Comparison of ENCODE assay signal across 12 cellular contexts in the genomic region with DNA sequence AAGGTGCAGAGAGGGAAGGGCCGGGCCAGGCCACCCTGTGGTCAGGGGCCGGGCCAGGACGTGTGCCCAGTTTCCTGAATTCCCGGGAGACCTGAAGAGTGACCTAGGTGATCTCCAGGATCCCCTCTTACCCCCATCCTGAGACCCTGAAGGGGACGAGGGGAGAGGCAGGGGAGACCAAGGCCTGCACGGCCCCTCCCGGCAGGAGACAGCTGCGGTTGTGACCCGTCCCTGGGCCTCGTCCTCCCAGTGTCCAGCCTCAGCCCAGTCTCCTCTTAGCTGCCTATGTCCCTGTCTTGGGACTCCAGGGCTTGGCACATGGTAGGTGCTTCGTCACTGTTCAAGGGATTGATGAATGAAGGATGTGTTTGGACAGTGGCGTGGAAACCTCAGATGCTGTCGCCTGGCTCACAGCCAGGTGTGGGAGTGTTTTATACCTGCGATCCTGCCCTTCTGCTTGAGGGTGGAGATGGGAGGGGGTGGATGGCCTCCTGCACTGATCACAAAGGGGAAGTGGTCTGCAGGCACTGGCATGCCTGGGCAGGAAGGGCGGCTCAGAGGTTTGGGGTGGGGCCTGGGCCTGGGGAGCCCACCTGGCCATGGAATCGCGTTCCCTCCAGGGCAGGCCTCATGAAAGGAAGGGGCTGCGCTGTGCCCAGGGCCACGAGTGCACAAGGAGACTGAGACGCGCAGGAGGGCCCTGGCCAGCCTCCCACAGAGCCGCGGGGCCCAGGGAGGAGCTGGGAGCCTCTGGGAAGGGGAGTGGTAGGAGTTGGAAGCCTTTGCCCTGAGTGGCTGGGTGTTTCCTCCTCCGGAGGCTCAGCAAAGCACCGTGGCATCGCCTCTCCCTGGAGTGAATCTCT. TPM values are rescaled to one million over a fixed set of nuclear protein-coding genes. Genes with fewer than 3 reads are reported as not detected.
DNase-seq lines count a peak whose midpoint lies in the region; ATAC-seq, FAIRE-seq and TF ChIP-seq lines count a peak whose summit lies in the region.
"Had no signal": no experiment of that assay in that cellular context is flagged by ENCODE, and none has a peak within 500 bp of the region (broad histone marks: within the 10 kb centered on the region; RNA-seq: fewer than 3 reads in every experiment).

No MANE protein-coding gene starts in this region.

- 6% methylated on average over 18 of the region's 26 CpGs for WGBS in K562 (ENCODE audit: insufficient coverage, low coverage, missing lambda C conversion rate)

- POLR2A ChIA-PET in K562 (lab: Yijun Ruan, JAX): interaction anchor here (0.5 to 2.0 kb wide), 5 partner anchors 12 to 170 kb away, joined by 3 to 8 read pairs (median 4); no protein-coding TSS in a partner anchor

- FAIRE-seq in K562 (lab: Jason Lieb, UNC): no peak

- H3K4me1 ChIP-seq in K562 (replicated peaks in 1 of 2; ENCODE audit: control insufficient read depth in 2 of 2, insufficient read depth in 2 of 2, low read length in 2 of 2) (peaks cover 0 to 17% of the 10 kb centered on the region in 2 experiments; a peak in 2 of 5 replicates), osteoblast (ENCODE audit: insufficient read depth, low read length) (peaks cover 2% of the 10 kb centered on the region)

- H3K36me3 ChIP-seq in K562 (ENCODE audit: control insufficient read depth, insufficient read depth, low read length): no peaks in the 10 kb centered on the region
- peaks cover 5% of the 10 kb centered on the region for H3K36me3 ChIP-seq in osteoblast (ENCODE audit: insufficient read depth, low read length)

- TF ChIP-seq POLR2A in K562 (conservative IDR thresholded peaks at IDR 0.05): no peak

- peaks cover 20% of the 10 kb centered on the region for H4K20me1 ChIP-seq in K562 (replicated peaks; ENCODE audit: control insufficient read depth, insufficient read depth, low read length)
- peaks cover 22% of the 10 kb centered on the region for H4K20me1 ChIP-seq in osteoblast (ENCODE audit: insufficient read depth, low read length)

- no peaks in the 10 kb centered on the region for H3K79me2 ChIP-seq in K562 (ENCODE audit: control insufficient read depth, insufficient read depth, low read length)
- H3K79me2 ChIP-seq in osteoblast (ENCODE audit: insufficient read depth, low read length): peaks cover 14% of the 10 kb centered on the region

- intact Hi-C loops in K562 (cut with micrococcal nuclease): no loop called here

- H3K9me1 ChIP-seq in K562 (ENCODE audit: control insufficient read depth, insufficient read depth, low read length): no peaks in the 10 kb centered on the region

- H3K4me2 ChIP-seq in K562 (ENCODE audit: insufficient read depth, low read length) (no peak overlapping the region), osteoblast (ENCODE audit: insufficient read depth, low read length) (no peak overlapping the region)

- H3K9ac ChIP-seq in K562 (ENCODE audit: insufficient read depth in 1 of 2, low read depth in 2 of 2, low read length in 2 of 2): peak overlapping the region in 1 of 2 experiments; percentile 14; a peak in 1 of 4 replicates

- TF ChIP-seq EP300 in K562 (IDR thresholded peaks at IDR 0.05; ENCODE audit: low read length): no peak

- in situ Hi-C loops in K562 (cut with MboI): no loop called here

- peaks cover 18 to 73% of the 10 kb centered on the region in 2 experiments; a peak in 4 of 5 replicates for H3K27me3 ChIP-seq in K562 (ENCODE audit: control insufficient read depth in 2 of 2, insufficient read depth in 2 of 2, low read length in 2 of 2)
- H3K27me3 ChIP-seq in osteoblast (ENCODE audit: insufficient read depth, low read length): no peaks in the 10 kb centered on the region

- CTCF ChIA-PET in K562 (lab: Yijun Ruan, JAX; ENCODE audit: low intra/inter-chr PET ratio): no interaction called here

- H3K9me3 ChIP-seq in K562 (replicated peaks; ENCODE audit: control insufficient read depth, insufficient read depth, low read depth, low read length) (no peaks in the 10 kb centered on the region), osteoblast (ENCODE audit: low read depth, low read length) (no peaks in the 10 kb centered on the region)

- H3K4me3 ChIP-seq in K562: no peak overlapping the region
- H3K4me3 ChIP-seq in osteoblast (ENCODE audit: insufficient read depth, low read length): no peak overlapping the region

- BruUV-seq in K562 (replicated peaks; lab: Mats Ljungman, UMichigan): no TSS peak

- no peak overlapping the region for H3K27ac ChIP-seq in K562 (ENCODE audit: extremely low read depth, low read depth, low read length)
- H3K27ac ChIP-seq in osteoblast (ENCODE audit: low read depth, low read length): no peak overlapping the region

- no peak for TF ChIP-seq RAD21 in K562 (CRISPR knock-in tag; conservative IDR thresholded peaks at IDR 0.05 in 1 of 2, IDR thresholded peaks at IDR 0.05 in 1 of 2)

- TF ChIP-seq CTCF in K562 (IDR thresholded peaks at IDR 0.05 in 2 of 3, conservative IDR thresholded peaks at IDR 0.05 in 1 of 3; ENCODE audit: insufficient read depth in 2 of 3, low read depth in 1 of 3, low read length in 3 of 3): no peak
- no peak for TF ChIP-seq CTCF in osteoblast (IDR thresholded peaks at IDR 0.05; ENCODE audit: extremely low read depth, low read depth, low read length)

- DNase-seq in NCI-H2081 (lab: John Stamatoyannopoulos, UW): peak; percentile 56 to 84
- no peak for DNase-seq in K562 (ENCODE audit: extremely low read depth in 1 of 4, low spot score in 3 of 4)
- peak; percentile 82 for DNase-seq in osteoblast (ENCODE audit: insufficient read length, low spot score, missing footprints)
- DNase-seq in mesenteric fat pad (ENCODE audit: low spot score): no peak
- DNase-seq in central memory CD4-positive, alpha-beta T cell: no peak
- DNase-seq in activated T-cell treated with anti-CD3 and anti-CD28 coated beads for 4 hours: no peak
- DNase-seq: EL; NCI-H446; stimulated activated naive CD4-positive, alpha-beta T cell had no signal

- H2AFZ ChIP-seq in K562 (ENCODE audit: low read depth, low read length) (no peak overlapping the region), osteoblast (ENCODE audit: low read length) (no peak overlapping the region)

- ATAC-seq in GM19452 (IDR thresholded peaks at IDR 0.05; ENCODE audit: unreplicated experiment) (peak; percentile 51), K562 (no peak), GM21515 (IDR thresholded peaks at IDR 0.05; ENCODE audit: unreplicated experiment) (no peak)
- ATAC-seq: activated naive CD4-positive, alpha-beta T cell treated with anti-CD3 and anti-CD28 coated beads, Interleukin-2, amount 50 U/mL, for 72 hours had no signal

TF ChIP-seq in K562, 482 proteins besides CTCF, POLR2A, EP300 and RAD21 (continues in another document):
- TF ChIP-seq SPI1 (IDR thresholded peaks at IDR 0.05; ENCODE audit: borderline replicate concordance, low read depth, low read length): 0 out of 2 replicates have a peak, but pooled peaks have one; percentile 17
- TF ChIP-seq, protein P1, sequence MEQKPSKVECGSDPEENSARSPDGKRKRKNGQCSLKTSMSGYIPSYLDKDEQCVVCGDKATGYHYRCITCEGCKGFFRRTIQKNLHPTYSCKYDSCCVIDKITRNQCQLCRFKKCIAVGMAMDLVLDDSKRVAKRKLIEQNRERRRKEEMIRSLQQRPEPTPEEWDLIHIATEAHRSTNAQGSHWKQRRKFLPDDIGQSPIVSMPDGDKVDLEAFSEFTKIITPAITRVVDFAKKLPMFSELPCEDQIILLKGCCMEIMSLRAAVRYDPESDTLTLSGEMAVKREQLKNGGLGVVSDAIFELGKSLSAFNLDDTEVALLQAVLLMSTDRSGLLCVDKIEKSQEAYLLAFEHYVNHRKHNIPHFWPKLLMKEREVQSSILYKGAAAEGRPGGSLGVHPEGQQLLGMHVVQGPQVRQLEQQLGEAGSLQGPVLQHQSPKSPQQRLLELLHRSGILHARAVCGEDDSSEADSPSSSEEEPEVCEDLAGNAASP (IDR thresholded peaks at IDR 0.05): no peak

RNA-seq across cellular contexts. Expression of gene SH3TC1, which starts 6.9 kb away (rescaled TPM):
- 3.2 and 16.5 TPM in 2 replicates for total RNA-seq in K562 (2011; cell fraction: chromatin; rRNA removed; ENCODE audit: low replicate concordance)
- 8.8 and 11.8 TPM in 2 replicates for total RNA-seq in K562 (2011; cell fraction: nucleolus; rRNA removed)
- total RNA-seq in K562 (2011; cell fraction: nucleoplasm; rRNA removed): 7.0 TPM in 2 replicates
- total RNA-seq in K562 (2014; rRNA removed) (1.5 and 1.7 TPM in 2 replicates), K562 (2014; rRNA removed; fragmentation: Illumina TruSeq; extraction: Trizol) (0.32 and 0.55 TPM in 2 replicates), K562 (2015; rRNA removed; fragmentation: Illumina TruSeq; extraction: Trizol) (0.41 and 0.51 TPM in 2 replicates), K562 (2021) (1.1 and 2.1 TPM in 2 replicates), osteoblast (3.5 and 3.6 TPM in 2 replicates), mesenteric fat pad (64.9 TPM)
- polyA plus RNA-seq in K562 (2011; rRNA removed) (0.38 and 0.46 TPM in 2 replicates), K562 (2014; fragmentation: Illumina TruSeq; extraction: Trizol) (0.46 and 0.87 TPM in 2 replicates), K562 (2014; fragmentation: Nextera tagmentation; extraction: Ambion mirVana) (under 1 TPM in 1 of 2 experiments, not detected in 1; 0.04 TPM), K562 (2014; rRNA removed) (0.45 and 0.88 TPM in 2 replicates)
- 0.44 and 0.70 TPM in 2 replicates for polyA plus RNA-seq in K562 (2011; cell fraction: cytosol; rRNA removed)
- polyA plus RNA-seq in K562 (2011; cell fraction: nucleus; rRNA removed): 2.6 and 3.4 TPM in 2 replicates
- 1.2 and 19.6 TPM in 2 replicates for polyA plus RNA-seq in K562 (2012)
- polyA minus RNA-seq in K562 (2011; rRNA and poly(A)+ RNA removed): 0.18 and 0.45 TPM in 2 replicates
- 0.48 and 1.6 TPM in 2 replicates for polyA minus RNA-seq in K562 (2011; cell fraction: cytosol; rRNA and poly(A)+ RNA removed)
- polyA minus RNA-seq in K562 (2011; cell fraction: nucleus; rRNA and poly(A)+ RNA removed): 3.6 and 4.7 TPM in 2 replicates

RNA-seq across cellular contexts. Expression of gene ABLIM2, which starts 47.4 kb away (rescaled TPM):
- total RNA-seq in K562 (2011; cell fraction: chromatin; rRNA removed; ENCODE audit: low replicate concordance): not detected in 2 replicates
- total RNA-seq in K562 (2011; cell fraction: nucleolus; rRNA removed): not detected in 2 replicates
- not detected in 2 replicates for total RNA-seq in K562 (2011; cell fraction: nucleoplasm; rRNA removed)
- total RNA-seq in K562 (2014; rRNA removed) (not detected in 2 replicates), K562 (2014; rRNA removed; fragmentation: Illumina TruSeq; extraction: Trizol) (not detected in 2 replicates), K562 (2015; rRNA removed; fragmentation: Illumina TruSeq; extraction: Trizol) (not detected in 2 replicates), K562 (2021) (not detected in 2 replicates), osteoblast (0.29 and 0.36 TPM in 2 replicates), mesenteric fat pad (34.1 TPM)
- polyA plus RNA-seq in K562 (2011; rRNA removed) (not detected in 2 replicates), K562 (2014; fragmentation: Illumina TruSeq; extraction: Trizol) (not detected in 2 replicates), K562 (2014; fragmentation: Nextera tagmentation; extraction: Ambion mirVana) (not detected), K562 (2014; rRNA removed) (not detected in 2 replicates)
- not detected in 2 replicates for polyA plus RNA-seq in K562 (2011; cell fraction: cytosol; rRNA removed)
- polyA plus RNA-seq in K562 (2011; cell fraction: nucleus; rRNA removed): not detected in 2 replicates
- not detected in 2 replicates for polyA plus RNA-seq in K562 (2012)
- polyA minus RNA-seq in K562 (2011; rRNA and poly(A)+ RNA removed): not detected in 2 replicates
- not detected in 2 replicates for polyA minus RNA-seq in K562 (2011; cell fraction: cytosol; rRNA and poly(A)+ RNA removed)
- not detected in 2 replicates for polyA minus RNA-seq in K562 (2011; cell fraction: nucleus; rRNA and poly(A)+ RNA removed)

Comparison
In these comparisons a context has a peak if more than half of its experiments do, and no peak if none do; other contexts are left out.
1. DNase-seq: peak in NCI-H2081 (2 of 2) and osteoblast (single experiment); none in K562 (0 of 4), mesenteric fat pad (single experiment), central memory CD4-positive, alpha-beta T cell (single experiment) and activated T-cell treated with anti-CD3 and anti-CD28 coated beads for 4 hours (single experiment).
2. RNA of gene ABLIM2, which starts 47.4 kb away (total RNA-seq): 34.1 TPM in mesenteric fat pad (single experiment); 0.29 to 0.36 TPM in osteoblast and not detected in K562; every median in the first group is over 10 times any median in the second.